ENCODE assay signal across 1 cellular context in the genomic region with DNA sequence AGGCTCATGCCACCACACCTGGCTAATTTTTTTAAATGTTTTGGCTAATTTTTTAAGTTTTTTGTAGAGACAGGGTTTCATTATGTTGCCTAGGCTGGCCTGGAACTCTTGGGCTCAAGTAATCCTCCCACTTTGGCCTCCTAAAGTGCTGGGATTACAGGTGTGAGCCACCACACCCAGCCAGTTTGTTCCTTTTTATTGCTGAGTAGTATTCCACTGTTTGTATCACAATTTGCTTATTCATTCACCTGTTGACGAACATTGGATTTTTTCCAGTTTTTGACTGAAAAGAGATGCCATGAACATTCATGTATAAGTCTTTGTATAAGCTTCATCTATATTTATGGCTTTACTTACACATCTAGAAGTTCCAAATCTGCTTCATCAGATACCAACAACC.
A peak's percentile ranks its signal among the peaks of the same experiment; 100 is the strongest.
TF ChIP-seq lines count a peak whose summit lies in the region.

No MANE protein-coding gene starts in this region.

TF ChIP-seq in HepG2, 621 proteins besides CTCF, POLR2A, EP300 and RAD21:
- TF ChIP-seq, protein P1, sequence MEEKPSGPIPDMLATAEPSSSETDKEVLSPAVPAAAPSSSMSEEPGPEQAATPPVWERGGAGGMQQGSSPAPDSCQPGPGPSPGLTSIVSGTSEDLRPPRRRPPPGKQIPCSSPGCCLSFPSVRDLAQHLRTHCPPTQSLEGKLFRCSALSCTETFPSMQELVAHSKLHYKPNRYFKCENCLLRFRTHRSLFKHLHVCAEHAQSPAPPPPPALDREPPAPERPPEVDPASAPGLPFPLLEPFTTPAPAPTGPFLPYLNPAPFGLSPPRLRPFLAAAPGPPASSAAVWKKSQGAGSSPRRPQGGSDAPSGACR (CRISPR knock-in tag; IDR thresholded peaks at IDR 0.05): no peak
- TF ChIP-seq ZNF460 (CRISPR knock-in tag; IDR thresholded peaks at IDR 0.05; ENCODE audit: borderline replicate concordance): peak; percentile 22; the same call in 1 of the 2 replicates
